In the genomic region with DNA sequence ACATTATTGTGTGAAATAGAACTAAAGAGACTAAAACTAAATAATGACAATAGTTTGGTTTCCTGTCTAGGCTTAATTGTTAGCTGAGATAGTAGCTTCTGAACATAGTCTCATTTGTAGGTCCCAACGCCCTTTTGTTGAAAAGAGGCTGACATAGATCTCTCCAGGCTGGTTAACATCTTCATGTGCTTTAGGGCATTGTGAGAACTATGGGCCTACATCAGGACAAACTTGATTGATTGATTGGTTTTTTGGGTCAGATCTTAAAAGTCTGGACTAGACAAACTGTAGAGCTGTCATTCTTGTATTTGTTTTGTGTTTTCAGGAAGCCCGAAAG, we compare ENCODE assay signal across 8 cellular contexts. TPM values are rescaled to one million over a fixed set of nuclear protein-coding genes. Genes with fewer than 3 reads are reported as not detected.
DNase-seq lines count a peak whose midpoint lies in the region; ATAC-seq, FAIRE-seq and TF ChIP-seq lines count a peak whose summit lies in the region.

No MANE protein-coding gene starts in this region.

- intact Hi-C loops in activated CD4-positive, alpha-beta T cell treated with anti-CD3 and anti-CD28 coated beads for 36 hours (cut with DNase I, micrococcal nuclease) = loop anchor here in 1 of 2 experiments (1.0 to 10.0 kb wide), 3 partner anchors 97 to 1332 kb away; a partner anchor contains a TSS
- intact Hi-C loops in testis (cut with DNase I; ENCODE audit: low total_unique reads) = no loop called here

- H3K4me1 ChIP-seq in keratinocyte (ENCODE audit: control insufficient read depth, extremely low read depth, insufficient read depth, low read length) = peaks cover 25% of the 10 kb centered on the region
- peaks cover 23% of the 10 kb centered on the region for H3K4me1 ChIP-seq in testis

- H3K27me3 Mint-ChIP-seq in activated CD4-positive, alpha-beta T cell treated with anti-CD3 and anti-CD28 coated beads for 36 hours = no peaks in the 10 kb centered on the region
- no peaks in the 10 kb centered on the region for H3K27me3 Mint-ChIP-seq in activated naive CD8-positive, alpha-beta T cell treated with anti-CD3 and anti-CD28 coated beads, Interleukin-2, amount 10 ng/mL, durations not matched to agents 7 days and 5 days

- H3K4me3 Mint-ChIP-seq in activated CD4-positive, alpha-beta T cell treated with anti-CD3 and anti-CD28 coated beads for 36 hours = peak overlapping the region; percentile 82
- H3K4me3 Mint-ChIP-seq in activated naive CD8-positive, alpha-beta T cell treated with anti-CD3 and anti-CD28 coated beads, Interleukin-2, amount 10 ng/mL, durations not matched to agents 7 days and 5 days = peak overlapping the region; percentile 98

- H3K4me3 ChIP-seq in keratinocyte (ENCODE audit: control insufficient read depth in 2 of 3, extremely low read depth in 1 of 3, insufficient read depth in 2 of 3, low read depth in 1 of 3, low read length in 3 of 3) (peak overlapping the region; percentile 85 to 99 (median 89)), testis (peak overlapping the region; percentile 87 to 97)

- H3K9me3 Mint-ChIP-seq in activated CD4-positive, alpha-beta T cell treated with anti-CD3 and anti-CD28 coated beads for 36 hours (ENCODE audit: low read depth) = no peaks in the 10 kb centered on the region
- H3K9me3 Mint-ChIP-seq in activated naive CD8-positive, alpha-beta T cell treated with anti-CD3 and anti-CD28 coated beads, Interleukin-2, amount 10 ng/mL, durations not matched to agents 7 days and 5 days = no peaks in the 10 kb centered on the region

- H3K4me1 Mint-ChIP-seq in activated CD4-positive, alpha-beta T cell treated with anti-CD3 and anti-CD28 coated beads for 36 hours = peaks cover 51% of the 10 kb centered on the region
- H3K4me1 Mint-ChIP-seq in activated naive CD8-positive, alpha-beta T cell treated with anti-CD3 and anti-CD28 coated beads, Interleukin-2, amount 10 ng/mL, durations not matched to agents 7 days and 5 days = peaks cover 41% of the 10 kb centered on the region

- H3K9me1 ChIP-seq in keratinocyte (ENCODE audit: control insufficient read depth, extremely low read depth, insufficient read depth, low read length) = no peaks in the 10 kb centered on the region

- no peak overlapping the region for H2AFZ ChIP-seq in keratinocyte (ENCODE audit: control insufficient read depth, low read length)

- no peaks in the 10 kb centered on the region for H3K9me3 ChIP-seq in keratinocyte (ENCODE audit: control insufficient read depth, low read depth, low read length)
- no peaks in the 10 kb centered on the region for H3K9me3 ChIP-seq in testis

- DNase-seq in activated CD4-positive, alpha-beta T cell treated with anti-CD3 and anti-CD28 coated beads for 36 hours = no peak
- DNase-seq in activated CD4-positive, alpha-beta T cell treated with anti-CD3 and anti-CD28 coated beads, Interleukin-2, amount 50 U/mL, for 4 hours = no peak
- DNase-seq in activated naive CD8-positive, alpha-beta T cell treated with anti-CD3 and anti-CD28 coated beads, Interleukin-2, amount 10 ng/mL, durations not matched to agents 7 days and 5 days = no peak
- DNase-seq in keratinocyte (ENCODE audit: low read depth, low spot score) (no peak), testis (no peak), NCI-H1048 (lab: John Stamatoyannopoulos, UW) (no peak), GM12892 (ENCODE audit: insufficient read length) (no peak), NCI-H69 (lab: John Stamatoyannopoulos, UW) (no peak)

- TF ChIP-seq CTCF in keratinocyte (optimal IDR thresholded peaks at IDR 0.05 in 1 of 3, IDR thresholded peaks at IDR 0.05 in 1 of 3, conservative IDR thresholded peaks at IDR 0.05 in 1 of 3; ENCODE audit: extremely low read depth in 1 of 3, insufficient read depth in 2 of 3, low read length in 3 of 3) (no peak), testis (IDR thresholded peaks at IDR 0.05) (no peak)

- no peak for TF ChIP-seq POLR2A in testis (IDR thresholded peaks at IDR 0.05)
- no peak for TF ChIP-seq POLR2A in GM12892 (IDR thresholded peaks at IDR 0.05; ENCODE audit: low read depth, low read length)

- peaks cover 58% of the 10 kb centered on the region for H3K79me2 ChIP-seq in keratinocyte (ENCODE audit: control insufficient read depth, insufficient read depth, low read length)

- CTCF ChIA-PET in activated CD4-positive, alpha-beta T cell treated with anti-CD3 and anti-CD28 coated beads for 36 hours (lab: Charles Lee) = interaction anchor here (0.8 to 2.4 kb wide), 3 partner anchors 11 to 26 kb away, joined by 3 to 11 read pairs (median 4); a partner anchor contains a TSS

- H3K4me2 ChIP-seq in keratinocyte (ENCODE audit: control insufficient read depth, extremely low read depth, insufficient read depth, low read depth, low read length) = peak overlapping the region; percentile 99

- ATAC-seq in activated CD4-positive, alpha-beta T cell treated with anti-CD3 and anti-CD28 coated beads for 36 hours = no peak
- ATAC-seq in activated naive CD8-positive, alpha-beta T cell treated with anti-CD3 and anti-CD28 coated beads, Interleukin-2, amount 10 ng/mL, durations not matched to agents 7 days and 5 days (ENCODE audit: low read depth) = no peak

- POLR2A ChIA-PET in activated CD4-positive, alpha-beta T cell treated with anti-CD3 and anti-CD28 coated beads for 36 hours (lab: Charles Lee) = no interaction called here
- POLR2A ChIA-PET in activated naive CD8-positive, alpha-beta T cell treated with anti-CD3 and anti-CD28 coated beads, Interleukin-2, amount 10 ng/mL, durations not matched to agents 7 days and 5 days (lab: Charles Lee) = interaction anchor here (0.6 to 7.3 kb wide), 5 partner anchors 10 to 287 kb away, joined by 3 to 101 read pairs (median 7); a partner anchor contains a TSS

- peak overlapping the region; percentile 91 for H3K9ac ChIP-seq in keratinocyte (ENCODE audit: control insufficient read depth, extremely low read depth, insufficient read depth, low read length)

- WGBS in testis, 2 donors = 33 to 43% methylated on average over 2 of the region's 2 CpGs

- peaks cover 3% of the 10 kb centered on the region for H4K20me1 ChIP-seq in keratinocyte (ENCODE audit: control insufficient read depth, extremely low read depth, insufficient read depth, low read length)

- peaks cover 13% of the 10 kb centered on the region for H3K36me3 Mint-ChIP-seq in activated CD4-positive, alpha-beta T cell treated with anti-CD3 and anti-CD28 coated beads for 36 hours (ENCODE audit: low read depth)
- peaks cover 7% of the 10 kb centered on the region for H3K36me3 Mint-ChIP-seq in activated naive CD8-positive, alpha-beta T cell treated with anti-CD3 and anti-CD28 coated beads, Interleukin-2, amount 10 ng/mL, durations not matched to agents 7 days and 5 days

- peak overlapping the region; percentile 82 for H3K27ac ChIP-seq in keratinocyte (ENCODE audit: control insufficient read depth, insufficient read depth, low read length)
- peak overlapping the region; percentile 87 to 94 for H3K27ac ChIP-seq in testis

- peak overlapping the region; percentile 97 for H3K27ac Mint-ChIP-seq in activated CD4-positive, alpha-beta T cell treated with anti-CD3 and anti-CD28 coated beads for 36 hours
- H3K27ac Mint-ChIP-seq in activated naive CD8-positive, alpha-beta T cell treated with anti-CD3 and anti-CD28 coated beads, Interleukin-2, amount 10 ng/mL, durations not matched to agents 7 days and 5 days = peak overlapping the region; percentile 99

- dilution Hi-C loops in keratinocyte (cut with MboI; ENCODE audit: extremely low pct_ligation_motif_present, low sequenced_read_pairs) = no loop called here

- FAIRE-seq in keratinocyte (lab: Jason Lieb, UNC) (no peak), GM12892 (lab: Jason Lieb, UNC) (no peak)

- no peaks in the 10 kb centered on the region for H3K27me3 ChIP-seq in keratinocyte (ENCODE audit: control insufficient read depth, extremely low read depth, insufficient read depth, low read length)
- no peaks in the 10 kb centered on the region for H3K27me3 ChIP-seq in testis

- H3K36me3 ChIP-seq in keratinocyte (ENCODE audit: control insufficient read depth in 2 of 2, extremely low read depth in 1 of 2, insufficient read depth in 2 of 2, low read length in 2 of 2) (peaks cover 3 to 6% of the 10 kb centered on the region in 2 experiments), testis (ENCODE audit: low read depth, missing control alignments) (no peaks in the 10 kb centered on the region)

RNA-seq across cellular contexts. Expression of a gene that starts 0.9 kb away (rescaled TPM):
- 10 to 100 TPM; 12.7 to 37.1 TPM for total RNA-seq in activated CD4-positive, alpha-beta T cell treated with anti-CD3 and anti-CD28 coated beads for 36 hours
- total RNA-seq in activated naive CD8-positive, alpha-beta T cell treated with anti-CD3 and anti-CD28 coated beads, Interleukin-2, amount 10 ng/mL, durations not matched to agents 7 days and 5 days = 10 to 100 TPM; 23.0 to 24.8 TPM
- polyA plus RNA-seq in keratinocyte = 39.5 to 59.8 TPM (median 49.8 TPM) in 3 replicates
- 49.7 TPM for polyA plus RNA-seq in keratinocyte (2011; ENCODE audit: low read depth)
- polyA plus RNA-seq in keratinocyte (2011; cell fraction: cytosol; rRNA removed) = 26.6 and 41.9 TPM in 2 replicates
- polyA plus RNA-seq in keratinocyte (2011; cell fraction: nucleus; rRNA removed) = 14.0 and 21.6 TPM in 2 replicates
- polyA plus RNA-seq in keratinocyte (2012; ENCODE audit: low replicate concordance) = 52.0 and 68.1 TPM in 2 replicates
- polyA minus RNA-seq in keratinocyte = 3.7 to 6.7 TPM (median 5.2 TPM) in 3 replicates
- 10.2 TPM for polyA minus RNA-seq in keratinocyte (2011; cell fraction: cytosol; rRNA and poly(A)+ RNA removed)
- 2.2 and 2.6 TPM in 2 replicates for polyA minus RNA-seq in keratinocyte (2011; cell fraction: nucleus; rRNA and poly(A)+ RNA removed)
- total RNA-seq in testis = 10 to 100 TPM; 27.9 to 31.3 TPM
- polyA plus RNA-seq in testis (ENCODE audit: insufficient read depth, low read depth, low replicate concordance) = 37.4 TPM
- polyA plus RNA-seq in GM12892 (2012; ENCODE audit: missing spikeins) = 68.6 TPM

RNA-seq across cellular contexts. Expression of a gene that starts 2.7 kb away (rescaled TPM):
- 10 to 100 TPM; 40.1 to 67.3 TPM for total RNA-seq in activated CD4-positive, alpha-beta T cell treated with anti-CD3 and anti-CD28 coated beads for 36 hours
- total RNA-seq in activated naive CD8-positive, alpha-beta T cell treated with anti-CD3 and anti-CD28 coated beads, Interleukin-2, amount 10 ng/mL, durations not matched to agents 7 days and 5 days = 10 to 100 TPM; 93.4 to 95.2 TPM
- 34.2 to 83.5 TPM (median 39.2 TPM) in 3 replicates for polyA plus RNA-seq in keratinocyte
- 39.5 TPM for polyA plus RNA-seq in keratinocyte (2011; ENCODE audit: low read depth)
- 26.0 and 40.6 TPM in 2 replicates for polyA plus RNA-seq in keratinocyte (2011; cell fraction: cytosol; rRNA removed)
- polyA plus RNA-seq in keratinocyte (2011; cell fraction: nucleus; rRNA removed) = 130 and 180 TPM in 2 replicates
- polyA plus RNA-seq in keratinocyte (2012; ENCODE audit: low replicate concordance) = 45.9 and 88.6 TPM in 2 replicates
- polyA minus RNA-seq in keratinocyte = 74.5 to 131 TPM (median 122 TPM) in 3 replicates
- polyA minus RNA-seq in keratinocyte (2011; cell fraction: cytosol; rRNA and poly(A)+ RNA removed) = 52.0 TPM
- 96.3 and 104 TPM in 2 replicates for polyA minus RNA-seq in keratinocyte (2011; cell fraction: nucleus; rRNA and poly(A)+ RNA removed)
- 100 to 1,000 TPM; 192 to 289 TPM for total RNA-seq in testis
- polyA plus RNA-seq in testis (ENCODE audit: insufficient read depth, low read depth, low replicate concordance) = 204 TPM
- 38.4 TPM for polyA plus RNA-seq in GM12892 (2012; ENCODE audit: missing spikeins)

RNA-seq across cellular contexts. Expression of a gene that starts 28.7 kb away (rescaled TPM):
- 10 to 100 TPM; 54.7 to 65.0 TPM for total RNA-seq in activated CD4-positive, alpha-beta T cell treated with anti-CD3 and anti-CD28 coated beads for 36 hours
- 10 to 100 TPM; 80.1 to 82.0 TPM for total RNA-seq in activated naive CD8-positive, alpha-beta T cell treated with anti-CD3 and anti-CD28 coated beads, Interleukin-2, amount 10 ng/mL, durations not matched to agents 7 days and 5 days
- 13.3 to 21.8 TPM (median 14.8 TPM) in 3 replicates for polyA plus RNA-seq in keratinocyte
- polyA plus RNA-seq in keratinocyte (2011; ENCODE audit: low read depth) = 6.1 TPM
- 7.1 and 8.6 TPM in 2 replicates for polyA plus RNA-seq in keratinocyte (2011; cell fraction: cytosol; rRNA removed)
- 39.3 and 44.8 TPM in 2 replicates for polyA plus RNA-seq in keratinocyte (2011; cell fraction: nucleus; rRNA removed)
- 11.9 and 12.9 TPM in 2 replicates for polyA plus RNA-seq in keratinocyte (2012; ENCODE audit: low replicate concordance)
- 22.7 to 27.4 TPM (median 24.6 TPM) in 3 replicates for polyA minus RNA-seq in keratinocyte
- 13.0 TPM for polyA minus RNA-seq in keratinocyte (2011; cell fraction: cytosol; rRNA and poly(A)+ RNA removed)
- 21.8 and 23.3 TPM in 2 replicates for polyA minus RNA-seq in keratinocyte (2011; cell fraction: nucleus; rRNA and poly(A)+ RNA removed)
- 10 to 100 TPM; 46.7 to 60.9 TPM for total RNA-seq in testis
- polyA plus RNA-seq in testis (ENCODE audit: insufficient read depth, low read depth, low replicate concordance) = 37.2 TPM
- 11.6 TPM for polyA plus RNA-seq in GM12892 (2012; ENCODE audit: missing spikeins)

RNA-seq across cellular contexts. Expression of a gene that starts 38.5 kb away (rescaled TPM):
- 10 to 100 TPM; 84.6 to 88.2 TPM for total RNA-seq in activated CD4-positive, alpha-beta T cell treated with anti-CD3 and anti-CD28 coated beads for 36 hours
- total RNA-seq in activated naive CD8-positive, alpha-beta T cell treated with anti-CD3 and anti-CD28 coated beads, Interleukin-2, amount 10 ng/mL, durations not matched to agents 7 days and 5 days = 10 to 100 TPM; 96.3 to 96.7 TPM
- 65.3 to 78.4 TPM (median 75.8 TPM) in 3 replicates for polyA plus RNA-seq in keratinocyte
- polyA plus RNA-seq in keratinocyte (2011; ENCODE audit: low read depth) = 51.1 TPM
- 61.3 and 69.4 TPM in 2 replicates for polyA plus RNA-seq in keratinocyte (2011; cell fraction: cytosol; rRNA removed)
- polyA plus RNA-seq in keratinocyte (2011; cell fraction: nucleus; rRNA removed) = 145 and 162 TPM in 2 replicates
- polyA plus RNA-seq in keratinocyte (2012; ENCODE audit: low replicate concordance) = 46.1 and 65.3 TPM in 2 replicates
- polyA minus RNA-seq in keratinocyte = 120 to 259 TPM (median 139 TPM) in 3 replicates
- 67.5 TPM for polyA minus RNA-seq in keratinocyte (2011; cell fraction: cytosol; rRNA and poly(A)+ RNA removed)
- 86.9 and 109 TPM in 2 replicates for polyA minus RNA-seq in keratinocyte (2011; cell fraction: nucleus; rRNA and poly(A)+ RNA removed)
- 10 to 100 TPM; 77.8 to 82.0 TPM for total RNA-seq in testis
- 92.4 TPM for polyA plus RNA-seq in testis (ENCODE audit: insufficient read depth, low read depth, low replicate concordance)
- polyA plus RNA-seq in GM12892 (2012; ENCODE audit: missing spikeins) = 51.4 TPM
